8 cellular contexts compared by ENCODE assay signal in genomic region chr13:40069173-40070044, GRCh38.
A peak's percentile ranks its signal among the peaks of the same experiment; 100 is the strongest.
DNase-seq lines count a peak whose midpoint lies in the region; ATAC-seq, FAIRE-seq and TF ChIP-seq lines count a peak whose summit lies in the region.

No MANE protein-coding gene starts in this region.

- H3K36me3 Mint-ChIP-seq in activated T-cell treated with anti-CD3 and anti-CD28 coated beads, Interleukin-2, amount 50 U/mL, for 4 hours (ENCODE audit: insufficient read depth) = no peaks in the 10 kb centered on the region
- H3K36me3 Mint-ChIP-seq in neural crest cell (ENCODE audit: low read depth) = no peaks in the 10 kb centered on the region

- H3K4me2 ChIP-seq in OCI-LY3 (ENCODE audit: low read length) = peak overlapping the region; percentile 61

- H3K4me3 Mint-ChIP-seq in activated T-cell treated with anti-CD3 and anti-CD28 coated beads, Interleukin-2, amount 50 U/mL, for 4 hours = peak overlapping the region; percentile 29
- H3K4me3 Mint-ChIP-seq in neural crest cell = no peak overlapping the region

- 0 out of 2 replicates have a peak overlapping the region, but pooled peaks have one; percentile 2 for H2AFZ ChIP-seq in OCI-LY3 (ENCODE audit: low read depth, low read length)

- no peaks in the 10 kb centered on the region for H3K79me2 ChIP-seq in OCI-LY3 (ENCODE audit: low read length)

- peak; percentile 18 for DNase-seq in GM12892 (ENCODE audit: insufficient read length)
- DNase-seq in activated T-cell treated with anti-CD3 and anti-CD28 coated beads, Interleukin-2, amount 50 U/mL, for 4 hours = peak; percentile 75
- peak; percentile 88 for DNase-seq in fibroblast of pulmonary artery (ENCODE audit: low read depth)
- DNase-seq in neural crest cell (ENCODE audit: low read depth, low spot score) = peak; percentile 79
- DNase-seq in stimulated activated naive CD8-positive, alpha-beta T cell treated with anti-CD3 and anti-CD28 coated beads, Interleukin-15, Interleukin-2, amounts not matched to agents 100 U/mL and 50 U/mL, for 24 hours = peak; percentile 80

- peaks cover 10% of the 10 kb centered on the region for H3K4me1 ChIP-seq in OCI-LY3 (ENCODE audit: low read length)

- peak; percentile 58 for ATAC-seq in HG03066 (IDR thresholded peaks at IDR 0.05; ENCODE audit: low read depth, unreplicated experiment)
- peak; percentile 82 to 85 for ATAC-seq in activated T-cell treated with anti-CD3 and anti-CD28 coated beads, Interleukin-2, amount 50 U/mL, for 4 hours
- peak; percentile 89 for ATAC-seq in stimulated activated naive CD8-positive, alpha-beta T cell treated with anti-CD3 and anti-CD28 coated beads, Interleukin-15, Interleukin-2, amounts not matched to agents 100 U/mL and 50 U/mL, for 24 hours
- no peak for ATAC-seq in HG03139 (IDR thresholded peaks at IDR 0.05; ENCODE audit: unreplicated experiment)

- H3K9me3 ChIP-seq in OCI-LY3 (ENCODE audit: insufficient read depth, low read length) = no peaks in the 10 kb centered on the region

- no peaks in the 10 kb centered on the region for H4K20me1 ChIP-seq in OCI-LY3 (ENCODE audit: insufficient read depth, low read length)

- H3K27ac Mint-ChIP-seq in neural crest cell (ENCODE audit: unreplicated experiment) = no peak overlapping the region

- H3K27me3 ChIP-seq in OCI-LY3 (ENCODE audit: low read depth, low read length) = no peaks in the 10 kb centered on the region

- peak; percentile 98 for TF ChIP-seq CTCF in OCI-LY3 (IDR thresholded peaks at IDR 0.05; ENCODE audit: low read depth, low read length)
- peak; percentile 90 for TF ChIP-seq CTCF in fibroblast of pulmonary artery (IDR thresholded peaks at IDR 0.05; ENCODE audit: low read length, missing control alignments)
- TF ChIP-seq CTCF in neural crest cell (conservative IDR thresholded peaks at IDR 0.05) = peak; percentile 88

- H3K36me3 ChIP-seq in OCI-LY3 (replicated peaks; ENCODE audit: low read depth, low read length) = no peaks in the 10 kb centered on the region

- H3K4me1 Mint-ChIP-seq in activated T-cell treated with anti-CD3 and anti-CD28 coated beads, Interleukin-2, amount 50 U/mL, for 4 hours (ENCODE audit: low read depth) = peaks cover 28% of the 10 kb centered on the region
- peaks cover 18% of the 10 kb centered on the region for H3K4me1 Mint-ChIP-seq in neural crest cell

- TF ChIP-seq POLR2A in GM12892 (IDR thresholded peaks at IDR 0.05; ENCODE audit: low read depth, low read length) = no peak

- H3K27ac ChIP-seq in OCI-LY3 (ENCODE audit: low read length) = no peak overlapping the region

- FAIRE-seq in GM12892 (lab: Jason Lieb, UNC) = peak; percentile 84

- H3K4me3 ChIP-seq in OCI-LY3 (ENCODE audit: low read length) = peak overlapping the region; percentile 51
- no peak overlapping the region for H3K4me3 ChIP-seq in fibroblast of pulmonary artery (replicated peaks; ENCODE audit: low read depth, low read length)

- no peaks in the 10 kb centered on the region for H3K27me3 Mint-ChIP-seq in activated T-cell treated with anti-CD3 and anti-CD28 coated beads, Interleukin-2, amount 50 U/mL, for 4 hours (ENCODE audit: low read depth)
- H3K27me3 Mint-ChIP-seq in neural crest cell (ENCODE audit: low read depth) = no peaks in the 10 kb centered on the region

- H3K9ac ChIP-seq in OCI-LY3 (ENCODE audit: low read length) = 0 out of 2 replicates have a peak overlapping the region, but pooled peaks have one; percentile 11

- no peaks in the 10 kb centered on the region for H3K9me3 Mint-ChIP-seq in activated T-cell treated with anti-CD3 and anti-CD28 coated beads, Interleukin-2, amount 50 U/mL, for 4 hours
- no peaks in the 10 kb centered on the region for H3K9me3 Mint-ChIP-seq in neural crest cell

Comparison
In these comparisons a context has a peak if more than half of its experiments do, and no peak if none do; other contexts are left out.
1. DNase-seq: peak in every context shown above with its lines; median percentile 88 in fibroblast of pulmonary artery; 80 in stimulated activated naive CD8-positive, alpha-beta T cell treated with anti-CD3 and anti-CD28 coated beads, Interleukin-15, Interleukin-2, amounts not matched to agents 100 U/mL and 50 U/mL, for 24 hours; 79 in neural crest cell; 75 in activated T-cell treated with anti-CD3 and anti-CD28 coated beads, Interleukin-2, amount 50 U/mL, for 4 hours; 18 in GM12892.